ENCODE assay signal across 12 cellular contexts in the genomic region with DNA sequence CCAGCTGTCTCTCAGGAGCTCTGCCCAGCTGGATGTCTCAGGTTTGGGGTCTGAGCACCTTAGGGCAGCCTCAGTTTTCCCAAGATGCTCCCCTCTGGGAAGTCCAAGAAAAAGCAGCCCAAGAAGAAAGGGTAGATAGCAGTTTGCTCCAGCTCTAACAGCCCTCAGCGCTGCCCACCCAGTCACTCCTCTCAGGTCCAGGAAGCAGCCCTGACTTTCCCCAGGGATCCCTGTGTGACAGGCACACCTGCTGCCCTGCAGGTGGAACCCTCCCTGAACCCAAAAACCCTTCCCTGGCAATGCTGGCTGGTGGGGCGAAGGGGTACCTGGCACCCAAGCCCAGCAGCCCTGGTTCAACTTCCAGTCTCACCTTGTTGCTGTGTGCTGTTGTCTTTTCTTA. TPM values are rescaled to one million over a fixed set of nuclear protein-coding genes. Genes with fewer than 3 reads are reported as not detected.
DNase-seq lines count a peak whose midpoint lies in the region; ATAC-seq and TF ChIP-seq lines count a peak whose summit lies in the region.
"Had no signal": no experiment of that assay in that cellular context is flagged by ENCODE, and none has a peak within 500 bp of the region (broad histone marks: within the 10 kb centered on the region; RNA-seq: fewer than 3 reads in every experiment).

No MANE protein-coding gene starts in this region.

- H3K9me3 ChIP-seq in BLaER1 treated with 17β-estradiol and CSF1 and Interleukin-3, amounts not matched to agents 10 nM and 100 nM (replicated peaks in 1 of 11): no peaks in the 10 kb centered on the region
- no peaks in the 10 kb centered on the region for H3K9me3 ChIP-seq in CD4-positive, alpha-beta T cell (ENCODE audit: control insufficient read depth, low read length)
- no peaks in the 10 kb centered on the region for H3K9me3 ChIP-seq in SJCRH30 (replicated peaks)
- H3K9me3 ChIP-seq in naive thymus-derived CD4-positive, alpha-beta T cell (ENCODE audit: control insufficient read depth in 2 of 3, low read length in 3 of 3): no peaks in the 10 kb centered on the region
- H3K9me3 ChIP-seq: gastroesophageal sphincter, thoracic aorta had no signal

- H3K27ac Mint-ChIP-seq in CD4-positive, alpha-beta T cell: peak overlapping the region; percentile 61
- H3K27ac Mint-ChIP-seq in naive thymus-derived CD4-positive, alpha-beta T cell: peak overlapping the region in 7 of 9 donors; percentile 71 to 91 (median 79)

- no peak overlapping the region for H3K4me3 Mint-ChIP-seq in CD4-positive, alpha-beta T cell
- H3K4me3 Mint-ChIP-seq in naive thymus-derived CD4-positive, alpha-beta T cell: peak overlapping the region in 2 of 10 donors; percentile 26 to 50
- H3K4me3 Mint-ChIP-seq: brain had no signal

- peak overlapping the region in 8 of 11 experiments; percentile 28 to 64 (median 54); a peak in 15 of 22 replicates for H3K4me2 ChIP-seq in BLaER1 treated with 17β-estradiol and CSF1 and Interleukin-3, amounts not matched to agents 10 nM and 100 nM

- no peaks in the 10 kb centered on the region for H4K20me1 ChIP-seq in BLaER1 treated with 17β-estradiol and CSF1 and Interleukin-3, amounts not matched to agents 10 nM and 100 nM

- intact Hi-C loops in CD4-positive, alpha-beta T cell (cut with DNase I, micrococcal nuclease): no loop called here
- intact Hi-C loops in naive thymus-derived CD4-positive, alpha-beta T cell (cut with micrococcal nuclease): loop anchor here in 1 of 2 donors (5.0 kb wide), 1 partner anchor 397 kb away; no protein-coding TSS in a partner anchor

- peaks cover 20 to 60% (median 51%) of the 10 kb centered on the region in 10 experiments for H3K4me1 ChIP-seq in BLaER1 treated with 17β-estradiol and CSF1 and Interleukin-3, amounts not matched to agents 10 nM and 100 nM
- H3K4me1 ChIP-seq in SJCRH30: peaks cover 80% of the 10 kb centered on the region
- peaks cover 21 to 28% of the 10 kb centered on the region in 2 donors for H3K4me1 ChIP-seq in naive thymus-derived CD4-positive, alpha-beta T cell (ENCODE audit: control insufficient read depth in 2 of 2, insufficient read depth in 2 of 2, low read length in 2 of 2)

- DNase-seq in CD4-positive, alpha-beta T cell: no peak
- DNase-seq in SJCRH30: peak in 1 of 2 experiments; percentile 49
- DNase-seq in naive thymus-derived CD4-positive, alpha-beta T cell: no peak
- no peak for DNase-seq in DMS114 treated with DMSO at 0.1 percent for 48 hours (lab: John Stamatoyannopoulos, UW; ENCODE audit: unreplicated experiment)
- DNase-seq in OCI-M2 (lab: John Stamatoyannopoulos, UW; ENCODE audit: unreplicated experiment): no peak
- DNase-seq in NCI-H187 treated with DMSO at 0.1 percent for 48 hours (lab: John Stamatoyannopoulos, UW): no peak
- DNase-seq: activated B cell treated with CpG ODN at 0.5 μM for 24 hours had no signal

- H3K27me3 Mint-ChIP-seq in CD4-positive, alpha-beta T cell: no peaks in the 10 kb centered on the region
- peaks cover 0 to 1% (median 0%) of the 10 kb centered on the region in 5 donors for H3K27me3 Mint-ChIP-seq in naive thymus-derived CD4-positive, alpha-beta T cell

- H3K4me3 ChIP-seq in BLaER1 treated with 17β-estradiol and CSF1 and Interleukin-3, amounts not matched to agents 10 nM and 100 nM: no peak overlapping the region
- H3K4me3 ChIP-seq in SJCRH30: 0 out of 2 replicates have a peak overlapping the region, but pooled peaks have one; percentile 0
- no peak overlapping the region for H3K4me3 ChIP-seq in naive thymus-derived CD4-positive, alpha-beta T cell (ENCODE audit: low read length)
- H3K4me3 ChIP-seq: gastroesophageal sphincter, thoracic aorta had no signal

- POLR2A ChIA-PET in CD4-positive, alpha-beta T cell (lab: Charles Lee): interaction anchor here (1.3 to 1.6 kb wide), 3 partner anchors 77 to 176 kb away, joined by 4 to 6 read pairs (median 4); partner anchors contain the start of genes CKLF and CMTM3
- POLR2A ChIA-PET in naive thymus-derived CD4-positive, alpha-beta T cell (lab: Charles Lee): interaction anchor here (0.6 to 1.4 kb wide), 5 partner anchors 47 to 129 kb away, joined by 3 to 5 read pairs (median 4); no protein-coding TSS in a partner anchor

- H3K36me3 Mint-ChIP-seq in CD4-positive, alpha-beta T cell (ENCODE audit: low read depth): no peaks in the 10 kb centered on the region
- no peaks in the 10 kb centered on the region for H3K36me3 Mint-ChIP-seq in naive thymus-derived CD4-positive, alpha-beta T cell
- H3K36me3 Mint-ChIP-seq: T-cell had no signal

- CTCF ChIA-PET in CD4-positive, alpha-beta T cell (lab: Charles Lee): interaction anchor here (0.8 to 4.8 kb wide), 4 partner anchors 41 to 176 kb away, joined by 3 to 21 read pairs (median 12); no protein-coding TSS in a partner anchor
- CTCF ChIA-PET in naive thymus-derived CD4-positive, alpha-beta T cell (lab: Charles Lee): interaction anchor here (0.6 to 3.5 kb wide), 8 partner anchors 47 to 114 kb away, joined by 3 to 15 read pairs (median 4); partner anchors contain the start of gene CKLF

- no peak for TF ChIP-seq CTCF in CD4-positive, alpha-beta T cell (IDR thresholded peaks at IDR 0.05)

- H3K9me3 Mint-ChIP-seq in CD4-positive, alpha-beta T cell: no peaks in the 10 kb centered on the region
- H3K9me3 Mint-ChIP-seq in naive thymus-derived CD4-positive, alpha-beta T cell: no peaks in the 10 kb centered on the region
- H3K9me3 Mint-ChIP-seq: activated B cell treated with CpG ODN at 0.5 μM for 24 hours, T-cell had no signal

- ATAC-seq in CD4-positive, alpha-beta T cell (ENCODE audit: poor library complexity): no peak
- no peak for ATAC-seq in naive thymus-derived CD4-positive, alpha-beta T cell
- ATAC-seq: gastroesophageal sphincter had no signal

- no peak overlapping the region for H3K9ac ChIP-seq in BLaER1 treated with 17β-estradiol and CSF1 and Interleukin-3, amounts not matched to agents 10 nM and 100 nM

- no peaks in the 10 kb centered on the region for H3K27me3 ChIP-seq in BLaER1 treated with 17β-estradiol and CSF1 and Interleukin-3, amounts not matched to agents 10 nM and 100 nM
- no peaks in the 10 kb centered on the region for H3K27me3 ChIP-seq in CD4-positive, alpha-beta T cell (ENCODE audit: control insufficient read depth, insufficient read depth, low read length)
- no peaks in the 10 kb centered on the region for H3K27me3 ChIP-seq in SJCRH30
- H3K27me3 ChIP-seq in naive thymus-derived CD4-positive, alpha-beta T cell (ENCODE audit: control insufficient read depth in 2 of 2, insufficient read depth in 2 of 2, low read length in 2 of 2): no peaks in the 10 kb centered on the region

- H3K27ac ChIP-seq in BLaER1 treated with 17β-estradiol and CSF1 and Interleukin-3, amounts not matched to agents 10 nM and 100 nM: no peak overlapping the region
- no peak overlapping the region for H3K27ac ChIP-seq in CD4-positive, alpha-beta T cell (ENCODE audit: low read depth, low read length)
- H3K27ac ChIP-seq in SJCRH30: peak overlapping the region; percentile 61
- peak overlapping the region; percentile 47 for H3K27ac ChIP-seq in naive thymus-derived CD4-positive, alpha-beta T cell (ENCODE audit: low read depth, low read length)
- H3K27ac ChIP-seq: gastroesophageal sphincter, thoracic aorta had no signal

- H3K36me3 ChIP-seq in BLaER1 treated with 17β-estradiol and CSF1 and Interleukin-3, amounts not matched to agents 10 nM and 100 nM: no peaks in the 10 kb centered on the region
- H3K36me3 ChIP-seq in SJCRH30: no peaks in the 10 kb centered on the region
- no peaks in the 10 kb centered on the region for H3K36me3 ChIP-seq in naive thymus-derived CD4-positive, alpha-beta T cell (ENCODE audit: control insufficient read depth in 2 of 3, insufficient read depth in 3 of 3, low read length in 3 of 3)
- H3K36me3 ChIP-seq: gastroesophageal sphincter, thoracic aorta had no signal

- H3K4me1 Mint-ChIP-seq in CD4-positive, alpha-beta T cell (ENCODE audit: low read depth): peaks cover 38% of the 10 kb centered on the region
- peaks cover 13 to 35% (median 34%) of the 10 kb centered on the region in 7 donors for H3K4me1 Mint-ChIP-seq in naive thymus-derived CD4-positive, alpha-beta T cell

RNA-seq across cellular contexts. Expression of gene BEAN1, which starts 48.1 kb away (rescaled TPM):
- not detected for total RNA-seq in CD4-positive, alpha-beta T cell
- total RNA-seq in SJCRH30 (2014; rRNA removed; shearing (Covaris generic)): 0.84 and 0.87 TPM in 2 replicates
- not detected for total RNA-seq in naive thymus-derived CD4-positive, alpha-beta T cell
- not detected for polyA plus RNA-seq in naive thymus-derived CD4-positive, alpha-beta T cell
- total RNA-seq: activated B cell treated with CpG ODN at 0.5 μM for 24 hours, T-cell had no signal

Comparison
In these comparisons a context has a peak if more than half of its experiments do, and no peak if none do; other contexts are left out.
1. H3K27ac ChIP-seq: peak in SJCRH30 (single experiment) and naive thymus-derived CD4-positive, alpha-beta T cell (single experiment); none in BLaER1 treated with 17β-estradiol and CSF1 and Interleukin-3, amounts not matched to agents 10 nM and 100 nM (0 of 11) and CD4-positive, alpha-beta T cell (single experiment).